ENCODE assay signal across 13 cellular contexts in genomic region chr2:230423851-230424458, GRCh38. TPM values are rescaled to one million over a fixed set of nuclear protein-coding genes. Genes with fewer than 3 reads are reported as not detected.
DNase-seq lines count a peak whose midpoint lies in the region; ATAC-seq, FAIRE-seq and TF ChIP-seq lines count a peak whose summit lies in the region.
"Had no signal": no experiment of that assay in that cellular context is flagged by ENCODE, and none has a peak within 500 bp of the region (broad histone marks: within the 10 kb centered on the region; RNA-seq: fewer than 3 reads in every experiment).

No MANE protein-coding gene starts in this region.

- no TSS peak for BruUV-seq in K562 (replicated peaks; lab: Mats Ljungman, UMichigan)
- BruUV-seq in HepG2 (replicated peaks; lab: Mats Ljungman, UMichigan) = no TSS peak

- DNase-seq in Right ventricle myocardium superior = no peak
- DNase-seq in right atrium auricular region (ENCODE audit: low spot score) = no peak
- DNase-seq in K562 (ENCODE audit: extremely low read depth in 1 of 4, low spot score in 3 of 4) = no peak
- DNase-seq in HepG2 (ENCODE audit: low spot score) = peak; percentile 79
- DNase-seq in ureter (ENCODE audit: low spot score) = peak; percentile 60
- no peak for DNase-seq in ovary
- DNase-seq: C1 segment of cervical spinal cord; NCI-H524 treated with DMSO at 0.1 percent for 48 hours; stimulated activated naive CD4-positive, alpha-beta T cell had no signal

- CTCF ChIA-PET in K562 (lab: Yijun Ruan, JAX; ENCODE audit: low intra/inter-chr PET ratio) = no interaction called here
- CTCF ChIA-PET in HepG2 (lab: Yijun Ruan, JAX; ENCODE audit: low intra/inter-chr PET ratio, low total read pairs) = no interaction called here

- TF ChIP-seq POLR2A in K562 (conservative IDR thresholded peaks at IDR 0.05) (no peak), HepG2 (IDR thresholded peaks at IDR 0.05; ENCODE audit: insufficient read depth in 1 of 2, low read depth in 2 of 2, low read length in 2 of 2) (no peak), ovary (IDR thresholded peaks at IDR 0.05) (no peak)

- H3K79me2 ChIP-seq in K562 (ENCODE audit: control insufficient read depth, insufficient read depth, low read length) = peaks cover 57% of the 10 kb centered on the region
- no peaks in the 10 kb centered on the region for H3K79me2 ChIP-seq in HepG2 (ENCODE audit: insufficient read depth, low read length)

- intact Hi-C loops in Right ventricle myocardium superior (cut with DNase I) = no loop called here
- intact Hi-C loops in K562 (cut with micrococcal nuclease) = no loop called here
- intact Hi-C loops in HepG2 (cut with micrococcal nuclease; ENCODE audit: unreplicated experiment) = loop anchor here (1.0 kb wide), 1 partner anchor 8 kb away; the partner anchor contains the start of gene SP100
- intact Hi-C loops in ovary (cut with DNase I) = no loop called here

- TF ChIP-seq RAD21 in K562 (CRISPR knock-in tag; conservative IDR thresholded peaks at IDR 0.05 in 1 of 2, IDR thresholded peaks at IDR 0.05 in 1 of 2) (no peak), HepG2 (CRISPR knock-in tag; IDR thresholded peaks at IDR 0.05) (no peak)

- H3K4me2 ChIP-seq in K562 (ENCODE audit: insufficient read depth, low read length) (no peak overlapping the region), HepG2 (ENCODE audit: low read depth, low read length) (peak overlapping the region; percentile 15; the same call in 1 of the 2 replicates)

- no peak for FAIRE-seq in K562 (lab: Jason Lieb, UNC)
- FAIRE-seq in HepG2 (lab: Jason Lieb, UNC) = peak; percentile 56

- TF ChIP-seq CTCF in right atrium auricular region (IDR thresholded peaks at IDR 0.05) (no peak), K562 (IDR thresholded peaks at IDR 0.05 in 2 of 3, conservative IDR thresholded peaks at IDR 0.05 in 1 of 3; ENCODE audit: insufficient read depth in 2 of 3, low read depth in 1 of 3, low read length in 3 of 3) (no peak), HepG2 (CRISPR knock-in tag; IDR thresholded peaks at IDR 0.05) (no peak), ovary (IDR thresholded peaks at IDR 0.05) (no peak)

- no peaks in the 10 kb centered on the region for H3K27me3 ChIP-seq in right atrium auricular region
- H3K27me3 ChIP-seq in K562 (ENCODE audit: control insufficient read depth in 2 of 2, insufficient read depth in 2 of 2, low read length in 2 of 2) = no peaks in the 10 kb centered on the region
- H3K27me3 ChIP-seq in HepG2 (ENCODE audit: control insufficient read depth in 1 of 2, insufficient read depth in 2 of 2, low read length in 2 of 2) = no peaks in the 10 kb centered on the region
- H3K27me3 ChIP-seq in ovary = no peaks in the 10 kb centered on the region

- H3K9ac ChIP-seq in K562 (ENCODE audit: insufficient read depth in 1 of 2, low read depth in 2 of 2, low read length in 2 of 2) = no peak overlapping the region
- H3K9ac ChIP-seq in HepG2 (ENCODE audit: insufficient read depth, low read depth, low read length) = no peak overlapping the region

- ATAC-seq in Right ventricle myocardium superior (ENCODE audit: poor library complexity) (peak; percentile 43), K562 (peak; percentile 32; the same call in 1 of the 3 replicates), HepG2 (peak; percentile 98), HG02938 (IDR thresholded peaks at IDR 0.05; ENCODE audit: unreplicated experiment) (no peak), SK-N-SH treated with all-trans-retinoic acid at 6 μM for 48 hours (no peak; the same call in 1 of the 3 replicates)
- ATAC-seq: HCT116 had no signal

- H3K4me3 ChIP-seq in right atrium auricular region (no peak overlapping the region), K562 (no peak overlapping the region), HepG2 (replicated peaks in 1 of 3; ENCODE audit: insufficient read depth in 1 of 3, low read depth in 2 of 3, low read length in 3 of 3) (no peak overlapping the region), ovary (no peak overlapping the region)
- H3K4me3 ChIP-seq: cardiac muscle cell had no signal

- WGBS in K562 (ENCODE audit: insufficient coverage, low coverage, missing lambda C conversion rate) = 92% methylated on average over 3 of the region's 3 CpGs
- 69% methylated on average over 3 of the region's 3 CpGs for WGBS in HepG2 (ENCODE audit: low lambda C conversion rate)
- 67 to 74% (median 67%) methylated on average over 3 of the region's 3 CpGs for whole genome bisulfite sequencing in ovary, 3 donors

- H2AFZ ChIP-seq in K562 (ENCODE audit: low read depth, low read length) (no peak overlapping the region), HepG2 (ENCODE audit: low read length) (no peak overlapping the region)

- in situ Hi-C loops in K562 (cut with MboI) = no loop called here
- in situ Hi-C loops in HepG2 (cut with HindIII; ENCODE audit: extremely low pct_ligation_motif_present, low pct_unique_long_range_greater_than_20kb) = no loop called here

- H4K20me1 ChIP-seq in K562 (replicated peaks; ENCODE audit: control insufficient read depth, insufficient read depth, low read length) = no peaks in the 10 kb centered on the region
- H4K20me1 ChIP-seq in HepG2 (ENCODE audit: insufficient read depth, low read length) = no peaks in the 10 kb centered on the region

- peaks cover 15% of the 10 kb centered on the region for H3K36me3 ChIP-seq in right atrium auricular region
- H3K36me3 ChIP-seq in K562 (ENCODE audit: control insufficient read depth, insufficient read depth, low read length) = peaks cover 4% of the 10 kb centered on the region; the same call in 1 of the 3 replicates
- no peaks in the 10 kb centered on the region; a peak in 1 of 5 replicates for H3K36me3 ChIP-seq in HepG2 (replicated peaks in 1 of 2; ENCODE audit: control insufficient read depth in 1 of 2, insufficient read depth in 2 of 2, low read length in 2 of 2)
- H3K36me3 ChIP-seq in ovary = no peaks in the 10 kb centered on the region
- H3K36me3 ChIP-seq: cardiac muscle cell had no signal

- POLR2A ChIA-PET in K562 (lab: Yijun Ruan, JAX) (no interaction called here), HepG2 (lab: Yijun Ruan, JAX) (interaction anchor here (0.9 to 1.2 kb wide), 3 partner anchors 12 to 97 kb away, joined by 3 to 5 read pairs (median 3); partner anchors contain the start of gene SP140L)

- TF ChIP-seq EP300 in K562 (IDR thresholded peaks at IDR 0.05; ENCODE audit: low read length) (no peak), HepG2 (IDR thresholded peaks at IDR 0.05; ENCODE audit: low read depth in 2 of 2, low read length in 2 of 2) (peak in 1 of 2 experiments; percentile 24; a peak in 1 of 4 replicates), HepG2 (CRISPR knock-in tag; IDR thresholded peaks at IDR 0.05; ENCODE audit: borderline replicate concordance) (no peak), ovary (IDR thresholded peaks at IDR 0.05) (no peak)

- H3K9me1 ChIP-seq in K562 (ENCODE audit: control insufficient read depth, insufficient read depth, low read length) = no peaks in the 10 kb centered on the region

- H3K4me1 ChIP-seq in right atrium auricular region = peaks cover 0 to 34% of the 10 kb centered on the region in 2 donors
- H3K4me1 ChIP-seq in K562 (replicated peaks in 1 of 2; ENCODE audit: control insufficient read depth in 2 of 2, insufficient read depth in 2 of 2, low read length in 2 of 2) = peaks cover 0 to 4% of the 10 kb centered on the region in 2 experiments; a peak in 1 of 5 replicates
- H3K4me1 ChIP-seq in HepG2 (ENCODE audit: insufficient read depth, low read length) = peaks cover 21% of the 10 kb centered on the region
- peaks cover 13% of the 10 kb centered on the region for H3K4me1 ChIP-seq in ovary (ENCODE audit: insufficient read depth)

- no peak overlapping the region for H3K27ac ChIP-seq in right atrium auricular region
- no peak overlapping the region for H3K27ac ChIP-seq in K562 (ENCODE audit: extremely low read depth, low read depth, low read length)
- peak overlapping the region; percentile 13 for H3K27ac ChIP-seq in HepG2 (ENCODE audit: extremely low read length, insufficient read depth, low read length)
- no peak overlapping the region for H3K27ac ChIP-seq in ovary
- H3K27ac ChIP-seq: cardiac muscle cell had no signal

- peaks cover 0 to 3% of the 10 kb centered on the region in 2 donors for H3K9me3 ChIP-seq in right atrium auricular region
- no peaks in the 10 kb centered on the region; the same call in 1 of the 2 replicates for H3K9me3 ChIP-seq in K562 (replicated peaks; ENCODE audit: control insufficient read depth, insufficient read depth, low read depth, low read length)
- H3K9me3 ChIP-seq in HepG2 (ENCODE audit: low read length) = peaks cover under 1% of the 10 kb centered on the region; the same call in 1 of the 2 replicates
- no peaks in the 10 kb centered on the region for H3K9me3 ChIP-seq in ovary

RNA-seq across cellular contexts. Expression of gene SP100, which starts 8.0 kb away (rescaled TPM):
- total RNA-seq in Right ventricle myocardium superior (50.9 TPM), right atrium auricular region (10 to 100 TPM; 66.5 to 80.1 TPM), K562 (2014; rRNA removed) (32.2 and 36.7 TPM in 2 replicates), K562 (2014; rRNA removed; fragmentation: Illumina TruSeq; extraction: Trizol) (34.8 and 38.9 TPM in 2 replicates), K562 (2015; rRNA removed; fragmentation: Illumina TruSeq; extraction: Trizol) (29.7 and 31.6 TPM in 2 replicates), K562 (2021) (22.5 and 30.9 TPM in 2 replicates), HepG2 (2016; rRNA removed; fragmentation: Illumina TruSeq; extraction: Trizol) (13.6 and 16.5 TPM in 2 replicates), ureter (129 TPM), ovary (10 to 100 TPM; 70.0 to 89.6 (median 75.0) TPM)
- 36.3 and 75.5 TPM in 2 replicates for total RNA-seq in K562 (2011; cell fraction: chromatin; rRNA removed; ENCODE audit: low replicate concordance)
- total RNA-seq in K562 (2011; cell fraction: nucleolus; rRNA removed) = 12.5 and 16.8 TPM in 2 replicates
- total RNA-seq in K562 (2011; cell fraction: nucleoplasm; rRNA removed) = 22.3 and 31.9 TPM in 2 replicates
- polyA plus RNA-seq in K562 (2011; rRNA removed) (24.6 and 39.2 TPM in 2 replicates), K562 (2014; fragmentation: Illumina TruSeq; extraction: Trizol) (35.4 and 37.3 TPM in 2 replicates), K562 (2014; fragmentation: Nextera tagmentation; extraction: Ambion mirVana) (10 to 100 TPM; 19.2 to 23.1 TPM), K562 (2014; rRNA removed) (34.6 and 40.1 TPM in 2 replicates), HepG2 (2011; rRNA removed) (12.6 and 13.2 TPM in 2 replicates), ovary (10 to 100 TPM; 63.1 to 82.6 TPM)
- polyA plus RNA-seq in K562 (2011; cell fraction: cytosol; rRNA removed) = 7.5 and 9.3 TPM in 2 replicates
- 18.6 and 21.3 TPM in 2 replicates for polyA plus RNA-seq in K562 (2011; cell fraction: nucleus; rRNA removed)
- polyA plus RNA-seq in K562 (2012) = 23.7 and 24.4 TPM in 2 replicates
- polyA minus RNA-seq in K562 (2011; rRNA and poly(A)+ RNA removed) = 34.8 and 43.0 TPM in 2 replicates
- 7.8 and 11.8 TPM in 2 replicates for polyA minus RNA-seq in K562 (2011; cell fraction: cytosol; rRNA and poly(A)+ RNA removed)
- 17.1 and 29.7 TPM in 2 replicates for polyA minus RNA-seq in K562 (2011; cell fraction: nucleus; rRNA and poly(A)+ RNA removed)
- total RNA-seq in HepG2 (2016; cell fraction: cytosol; rRNA removed; fragmentation: Illumina TruSeq; extraction: Trizol; ENCODE audit: low read depth) = 22.2 and 28.9 TPM in 2 replicates
- 14.4 and 15.9 TPM in 2 replicates for total RNA-seq in HepG2 (2016; cell fraction: insoluble cytoplasmic fraction; rRNA removed; fragmentation: Illumina TruSeq; extraction: Trizol)
- total RNA-seq in HepG2 (2016; cell fraction: membrane; rRNA removed; fragmentation: Illumina TruSeq; extraction: Trizol) = 16.9 and 18.4 TPM in 2 replicates
- 18.7 and 19.2 TPM in 2 replicates for total RNA-seq in HepG2 (2016; cell fraction: nucleus; rRNA removed; fragmentation: Illumina TruSeq; extraction: Trizol)
- 4.5 and 9.2 TPM in 2 replicates for polyA plus RNA-seq in HepG2 (2011; cell fraction: cytosol; rRNA removed)
- 10.7 and 15.6 TPM in 2 replicates for polyA plus RNA-seq in HepG2 (2011; cell fraction: nucleus; rRNA removed)
- 12.7 and 18.2 TPM in 2 replicates for polyA plus RNA-seq in HepG2 (2012)
- 4.0 and 5.2 TPM in 2 replicates for polyA plus RNA-seq in HepG2 (2016; cell fraction: cytosol; fragmentation: Illumina TruSeq; extraction: Trizol; ENCODE audit: low read depth)
- 14.5 and 15.9 TPM in 2 replicates for polyA plus RNA-seq in HepG2 (2016; cell fraction: insoluble cytoplasmic fraction; fragmentation: Illumina TruSeq; extraction: Trizol; ENCODE audit: low read depth)
- 5.8 and 6.2 TPM in 2 replicates for polyA plus RNA-seq in HepG2 (2016; cell fraction: membrane; fragmentation: Illumina TruSeq; extraction: Trizol; ENCODE audit: low read depth)
- polyA plus RNA-seq in HepG2 (2016; cell fraction: nucleus; fragmentation: Illumina TruSeq; extraction: Trizol; ENCODE audit: insufficient read depth, low read depth) = 19.8 and 29.2 TPM in 2 replicates
- 7.7 and 15.4 TPM in 2 replicates for polyA minus RNA-seq in HepG2 (2011; rRNA and poly(A)+ RNA removed; ENCODE audit: low replicate concordance)
- polyA minus RNA-seq in HepG2 (2011; cell fraction: cytosol; rRNA and poly(A)+ RNA removed) = 7.0 and 9.0 TPM in 2 replicates
- 40.8 and 50.2 TPM in 2 replicates for polyA minus RNA-seq in HepG2 (2011; cell fraction: nucleus; rRNA and poly(A)+ RNA removed)
- total RNA-seq: cardiac muscle cell had no signal

Comparison
In these comparisons a context has a peak if more than half of its experiments do, and no peak if none do; other contexts are left out.
1. ATAC-seq: peak in Right ventricle myocardium superior (single experiment), K562 (single experiment) and HepG2 (single experiment); none in HG02938 (single experiment) and SK-N-SH treated with all-trans-retinoic acid at 6 μM for 48 hours (single experiment).
2. DNase-seq: peak in HepG2 (single experiment) and ureter (single experiment); none in Right ventricle myocardium superior (single experiment), right atrium auricular region (single experiment), K562 (0 of 4) and ovary (0 of 5).